In genomic region chr1:234743866-234744581, GRCh38 we compare ENCODE assay signal across 8 cellular contexts.
A peak's percentile ranks its signal among the peaks of the same experiment; 100 is the strongest.
DNase-seq lines count a peak whose midpoint lies in the region; ATAC-seq, FAIRE-seq and TF ChIP-seq lines count a peak whose summit lies in the region.
"Had no signal": no experiment of that assay in that cellular context is flagged by ENCODE, and none has a peak within 500 bp of the region (broad histone marks: within the 10 kb centered on the region; RNA-seq: fewer than 3 reads in every experiment).

No MANE protein-coding gene starts in this region.

- no peaks in the 10 kb centered on the region for H4K20me1 ChIP-seq in K562 (replicated peaks; ENCODE audit: control insufficient read depth, insufficient read depth, low read length)

- no peak for ATAC-seq in K562

- in situ Hi-C loops in K562 (cut with MboI) = no loop called here

- POLR2A ChIA-PET in K562 (lab: Yijun Ruan, JAX) = interaction anchor here (0.6 to 1.6 kb wide), 10 partner anchors 9 to 139 kb away, joined by 3 to 6 read pairs (median 3); no protein-coding TSS in a partner anchor

- TF ChIP-seq CTCF in K562 (IDR thresholded peaks at IDR 0.05 in 2 of 3, conservative IDR thresholded peaks at IDR 0.05 in 1 of 3; ENCODE audit: insufficient read depth in 2 of 3, low read depth in 1 of 3, low read length in 3 of 3) (no peak), thyroid gland (IDR thresholded peaks at IDR 0.05) (no peak)

- WGBS in K562 (ENCODE audit: insufficient coverage, low coverage, missing lambda C conversion rate) = 65% methylated on average over 15 of the region's 15 CpGs
- 15 to 21% methylated on average over 15 of the region's 15 CpGs for WGBS in thyroid gland, 2 donors

- no peak overlapping the region for H3K9ac ChIP-seq in K562 (ENCODE audit: insufficient read depth in 1 of 2, low read depth in 2 of 2, low read length in 2 of 2)

- H3K4me3 ChIP-seq in K562 = no peak overlapping the region
- peak overlapping the region in 1 of 3 donors; percentile 0 for H3K4me3 ChIP-seq in thyroid gland (replicated peaks in 1 of 3)

- no peaks in the 10 kb centered on the region for H3K36me3 ChIP-seq in K562 (ENCODE audit: control insufficient read depth, insufficient read depth, low read length)
- no peaks in the 10 kb centered on the region for H3K36me3 ChIP-seq in thyroid gland

- H3K27ac ChIP-seq in K562 (ENCODE audit: extremely low read depth, low read depth, low read length) (no peak overlapping the region), thyroid gland (peak overlapping the region; percentile 58 to 83 (median 75))

- H3K27me3 ChIP-seq in K562 (ENCODE audit: control insufficient read depth in 2 of 2, insufficient read depth in 2 of 2, low read length in 2 of 2) (no peaks in the 10 kb centered on the region), thyroid gland (no peaks in the 10 kb centered on the region)

- CTCF ChIA-PET in K562 (lab: Yijun Ruan, JAX; ENCODE audit: low intra/inter-chr PET ratio) = no interaction called here

- TF ChIP-seq POLR2A in K562 (conservative IDR thresholded peaks at IDR 0.05) = no peak
- peak in 1 of 2 donors; percentile 27 for TF ChIP-seq POLR2A in thyroid gland (IDR thresholded peaks at IDR 0.05)

- H2AFZ ChIP-seq in K562 (ENCODE audit: low read depth, low read length) = no peak overlapping the region

- no peak overlapping the region for H3K4me2 ChIP-seq in K562 (ENCODE audit: insufficient read depth, low read length)

- H3K9me3 ChIP-seq in K562 (replicated peaks; ENCODE audit: control insufficient read depth, insufficient read depth, low read depth, low read length) (no peaks in the 10 kb centered on the region), thyroid gland (no peaks in the 10 kb centered on the region)

- no peak for TF ChIP-seq EP300 in K562 (IDR thresholded peaks at IDR 0.05; ENCODE audit: low read length)

- no peak for TF ChIP-seq RAD21 in K562 (CRISPR knock-in tag; conservative IDR thresholded peaks at IDR 0.05 in 1 of 2, IDR thresholded peaks at IDR 0.05 in 1 of 2)

- no peaks in the 10 kb centered on the region for H3K9me1 ChIP-seq in K562 (ENCODE audit: control insufficient read depth, insufficient read depth, low read length)

- H3K79me2 ChIP-seq in K562 (ENCODE audit: control insufficient read depth, insufficient read depth, low read length) = no peaks in the 10 kb centered on the region

- intact Hi-C loops in K562 (cut with micrococcal nuclease) (no loop called here), thyroid gland (cut with DNase I) (no loop called here)

- DNase-seq in NCI-H187 treated with DMSO at 0.1 percent for 48 hours (lab: John Stamatoyannopoulos, UW) (peak; percentile 34), K562 (ENCODE audit: extremely low read depth in 1 of 4, low spot score in 3 of 4) (no peak), islet precursor cell (peak; percentile 67), thyroid gland (peak; percentile 53 to 60), GM19240 (ENCODE audit: insufficient read length, low spot score) (no peak), ureter (ENCODE audit: low spot score) (no peak)
- DNase-seq in stimulated activated CD4-positive, alpha-beta T cell treated with anti-CD3 and anti-CD28 coated beads, Interleukin-4, amount 100 ng/mL, for 4 hours = no peak
- DNase-seq: stimulated activated naive CD4-positive, alpha-beta T cell treated with Interleukin-2 at 50 U/mL for 16 hours had no signal

- H3K4me1 ChIP-seq in K562 (replicated peaks in 1 of 2; ENCODE audit: control insufficient read depth in 2 of 2, insufficient read depth in 2 of 2, low read length in 2 of 2) (peaks cover 4 to 22% of the 10 kb centered on the region in 2 experiments), thyroid gland (peaks cover 13 to 20% of the 10 kb centered on the region in 2 donors)

- FAIRE-seq in K562 (lab: Jason Lieb, UNC) = no peak

- BruUV-seq in K562 (replicated peaks; lab: Mats Ljungman, UMichigan) = no TSS peak

TF ChIP-seq in K562, 482 proteins besides CTCF, POLR2A, EP300 and RAD21:
- TF ChIP-seq ZKSCAN3 (CRISPR knock-in tag; IDR thresholded peaks at IDR 0.05) (no peak), PTBP1 (IDR thresholded peaks at IDR 0.05; ENCODE audit: low read depth, low read length) (no peak), CAMTA2 (CRISPR knock-in tag; conservative IDR thresholded peaks at IDR 0.05) (no peak), ZBTB33 (CRISPR knock-in tag; IDR thresholded peaks at IDR 0.05) (0 out of 2 replicates have a peak, but pooled peaks have one; percentile 5), NFE2 (IDR thresholded peaks at IDR 0.05; ENCODE audit: low read depth) (no peak), TBL1XR1 (IDR thresholded peaks at IDR 0.05; ENCODE audit: low read length in 2 of 2) (no peak)

Comparison
In these comparisons a context has a peak if more than half of its experiments do, and no peak if none do; other contexts are left out.
1. DNase-seq: peak in NCI-H187 treated with DMSO at 0.1 percent for 48 hours (single experiment), islet precursor cell (single experiment) and thyroid gland (2 of 2); none in K562 (0 of 4), stimulated activated CD4-positive, alpha-beta T cell treated with anti-CD3 and anti-CD28 coated beads, Interleukin-4, amount 100 ng/mL, for 4 hours (0 of 2), GM19240 (single experiment) and ureter (single experiment).